Comparison of ENCODE assay signal across 32 cellular contexts in genomic region chr17:63290784-63291183, GRCh38.
DNase-seq lines count a peak whose midpoint lies in the region; ATAC-seq and TF ChIP-seq lines count a peak whose summit lies in the region.
"Had no signal": no experiment of that assay in that cellular context is flagged by ENCODE, and none has a peak within 500 bp of the region (broad histone marks: within the 10 kb centered on the region; RNA-seq: fewer than 3 reads in every experiment).

No MANE protein-coding gene starts in this region.

- no peaks in the 10 kb centered on the region for H3K27me3 ChIP-seq in GM23338 (ENCODE audit: insufficient read depth)
- H3K27me3 ChIP-seq: breast epithelium, gastroesophageal sphincter, right lobe of liver, stomach, thyroid gland had no signal

- no peak overlapping the region for H2AFZ ChIP-seq in GM23338

- no peaks in the 10 kb centered on the region for H3K36me3 ChIP-seq in GM23338 (ENCODE audit: insufficient read depth)
- H3K36me3 ChIP-seq: breast epithelium, gastroesophageal sphincter, right lobe of liver, thyroid gland, WERI-Rb-1 had no signal

- H3K4me3 ChIP-seq in GM23338: peak overlapping the region; percentile 18
- H3K4me3 ChIP-seq: breast epithelium, gastroesophageal sphincter, lung, right lobe of liver, stomach, thyroid gland had no signal

- 0 out of 2 replicates have a peak, but pooled peaks cover 5% of the 10 kb centered on the region for H3K9me2 ChIP-seq in GM23338 (ENCODE audit: insufficient read depth)

- no peaks in the 10 kb centered on the region for H3K79me2 ChIP-seq in GM23338 (replicated peaks; ENCODE audit: insufficient read depth)

- POLR2A ChIA-PET in WTC11 (lab: Charles Lee): interaction anchor here (0.7 kb wide), 1 partner anchor 91 kb away, joined by 3 read pairs; no protein-coding TSS in a partner anchor

- ATAC-seq in GM23338 (no peak), WTC11 (peak; percentile 30), HG03196 (IDR thresholded peaks at IDR 0.05; ENCODE audit: unreplicated experiment) (no peak)
- ATAC-seq: gastroesophageal sphincter; naive thymus-derived CD8-positive, alpha-beta T cell; Panc1; right lobe of liver had no signal

- CTCF ChIA-PET in WTC11 (lab: Charles Lee): no interaction called here

- H3K27me3 Mint-ChIP-seq in GM23338 (ENCODE audit: insufficient read depth, low read depth, poor library complexity) (no peaks in the 10 kb centered on the region), WTC11 (ENCODE audit: low read depth) (peaks cover 8% of the 10 kb centered on the region), chondrocyte (ENCODE audit: low read depth) (no peaks in the 10 kb centered on the region)
- H3K27me3 Mint-ChIP-seq: activated naive CD8-positive, alpha-beta T cell; naive thymus-derived CD8-positive, alpha-beta T cell; progenitor cell of endocrine pancreas had no signal

- peak; percentile 2 for DNase-seq in COR-L47 (lab: John Stamatoyannopoulos, UW)
- DNase-seq in GM23338 (ENCODE audit: low spot score): no peak
- peak; percentile 38 for DNase-seq in LoVo (ENCODE audit: low spot score)
- DNase-seq in WTC11 (ENCODE audit: low spot score): no peak
- no peak for DNase-seq in chondrocyte (ENCODE audit: low spot score)
- no peak for DNase-seq in HPDE6-E6E7 (ENCODE audit: extremely low spot score)
- DNase-seq: ACHN; activated CD4-positive, alpha-beta T cell treated with anti-CD3 and anti-CD28 coated beads for 48 hours; activated CD8-positive, alpha-beta memory T cell treated with anti-CD3 and anti-CD28 coated beads for 24 hours; activated effector memory CD4-positive, alpha-beta T cell treated with anti-CD3 and anti-CD28 coated beads, Interleukin-2, amount 50 U/mL, for 16 hours; anterior cingulate cortex; CD8-positive, alpha-beta memory T cell; naive thymus-derived CD8-positive, alpha-beta T cell; NCI-H1436; NCI-H446 treated with DMSO at 0.1 percent for 48 hours; NK-92 treated with Interleukin-12 subunit alpha and Interleukin-12 subunit beta, amount 100 ng/mL, for 24 hours; right lobe of liver; SHP77; stimulated activated CD4-positive, alpha-beta T cell treated with anti-CD3 and anti-CD28 coated beads, Interleukin-12 subunit alpha, Interleukin-12 subunit beta, amount 100 ng/mL, for 4 hours; stimulated activated CD4-positive, alpha-beta T cell treated with anti-CD3 and anti-CD28 coated beads, Interleukin-2, amount 100 ng/mL, for 48 hours; stomach; T-helper 9 cell; thyroid gland; WERI-Rb-1 had no signal

- H4K20me1 ChIP-seq in GM23338 (replicated peaks; ENCODE audit: insufficient read depth): no peaks in the 10 kb centered on the region

- no peaks in the 10 kb centered on the region for H3F3A ChIP-seq in GM23338 (replicated peaks; ENCODE audit: low read depth)

- H3K36me3 Mint-ChIP-seq in GM23338 (ENCODE audit: low read depth): peaks cover 12% of the 10 kb centered on the region; the same call in 2 of the 3 replicates
- H3K36me3 Mint-ChIP-seq in WTC11: peaks cover 16% of the 10 kb centered on the region
- peaks cover 12% of the 10 kb centered on the region for H3K36me3 Mint-ChIP-seq in chondrocyte (ENCODE audit: low read depth)

- H3K4me1 Mint-ChIP-seq in GM23338: peaks cover 30% of the 10 kb centered on the region
- H3K4me1 Mint-ChIP-seq in WTC11: peaks cover 42% of the 10 kb centered on the region
- H3K4me1 Mint-ChIP-seq in chondrocyte (ENCODE audit: low read depth): peaks cover 61% of the 10 kb centered on the region
- H3K4me1 Mint-ChIP-seq: B cell; CD8-positive, alpha-beta memory T cell had no signal

- peak overlapping the region; percentile 60 for H3K4me2 ChIP-seq in GM23338

- peaks cover 16% of the 10 kb centered on the region; the same call in 2 of the 3 replicates for H3K9me3 Mint-ChIP-seq in GM23338
- peaks cover 19% of the 10 kb centered on the region for H3K9me3 Mint-ChIP-seq in WTC11
- peaks cover 13% of the 10 kb centered on the region for H3K9me3 Mint-ChIP-seq in chondrocyte (ENCODE audit: low read depth)

- 0 out of 2 replicates have a peak overlapping the region, but pooled peaks have one; percentile 5 for H3K27ac Mint-ChIP-seq in GM23338
- H3K27ac Mint-ChIP-seq in WTC11: no peak overlapping the region
- H3K27ac Mint-ChIP-seq in chondrocyte (ENCODE audit: unreplicated experiment): no peak overlapping the region
- H3K27ac Mint-ChIP-seq: activated naive CD8-positive, alpha-beta T cell; B cell; CD8-positive, alpha-beta memory T cell; naive thymus-derived CD8-positive, alpha-beta T cell; progenitor cell of endocrine pancreas had no signal

- H3K4me3 Mint-ChIP-seq in GM23338 (peak overlapping the region; percentile 16; the same call in 1 of the 3 replicates), WTC11 (no peak overlapping the region), chondrocyte (ENCODE audit: unreplicated experiment) (no peak overlapping the region)
- H3K4me3 Mint-ChIP-seq: activated naive CD8-positive, alpha-beta T cell; B cell; CD8-positive, alpha-beta memory T cell; naive thymus-derived CD8-positive, alpha-beta T cell had no signal

- no peak overlapping the region for H3K27ac ChIP-seq in GM23338 (ENCODE audit: low read depth)
- H3K27ac ChIP-seq: breast epithelium, gastroesophageal sphincter, right lobe of liver, stomach, thyroid gland, WERI-Rb-1 had no signal

- no peak for TF ChIP-seq CTCF in GM23338 (conservative IDR thresholded peaks at IDR 0.05; ENCODE audit: low read depth in 2 of 2)
- no peak for TF ChIP-seq CTCF in WTC11 (IDR thresholded peaks at IDR 0.05)
- no peak for TF ChIP-seq CTCF in chondrocyte (IDR thresholded peaks at IDR 0.05)

- H3K4me1 ChIP-seq in GM23338 (ENCODE audit: insufficient read depth): peaks cover 38% of the 10 kb centered on the region
- H3K4me1 ChIP-seq: breast epithelium, right lobe of liver had no signal

TF ChIP-seq in GM23338, 12 proteins besides CTCF, POLR2A, EP300 and RAD21:
- TF ChIP-seq NANOG (IDR thresholded peaks at IDR 0.05; ENCODE audit: borderline replicate concordance) (peak; percentile 68), CREB1 (CRISPR knock-in tag; IDR thresholded peaks at IDR 0.05; ENCODE audit: low read depth) (no peak)

TF ChIP-seq in WTC11, 78 proteins besides CTCF, POLR2A, EP300 and RAD21 (continues in another document):
- TF ChIP-seq, protein P1, sequence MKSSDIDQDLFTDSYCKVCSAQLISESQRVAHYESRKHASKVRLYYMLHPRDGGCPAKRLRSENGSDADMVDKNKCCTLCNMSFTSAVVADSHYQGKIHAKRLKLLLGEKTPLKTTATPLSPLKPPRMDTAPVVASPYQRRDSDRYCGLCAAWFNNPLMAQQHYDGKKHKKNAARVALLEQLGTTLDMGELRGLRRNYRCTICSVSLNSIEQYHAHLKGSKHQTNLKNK (CRISPR knock-in tag; IDR thresholded peaks at IDR 0.05): no peak
- TF ChIP-seq GTF2I (CRISPR knock-in tag; conservative IDR thresholded peaks at IDR 0.05) (no peak), RELA (CRISPR knock-in tag; IDR thresholded peaks at IDR 0.05; ENCODE audit: borderline replicate concordance) (no peak), ELF4 (CRISPR knock-in tag; IDR thresholded peaks at IDR 0.05; ENCODE audit: low read depth) (no peak), ZNF671 (CRISPR knock-in tag; IDR thresholded peaks at IDR 0.05) (no peak)
- TF ChIP-seq, protein P2, sequence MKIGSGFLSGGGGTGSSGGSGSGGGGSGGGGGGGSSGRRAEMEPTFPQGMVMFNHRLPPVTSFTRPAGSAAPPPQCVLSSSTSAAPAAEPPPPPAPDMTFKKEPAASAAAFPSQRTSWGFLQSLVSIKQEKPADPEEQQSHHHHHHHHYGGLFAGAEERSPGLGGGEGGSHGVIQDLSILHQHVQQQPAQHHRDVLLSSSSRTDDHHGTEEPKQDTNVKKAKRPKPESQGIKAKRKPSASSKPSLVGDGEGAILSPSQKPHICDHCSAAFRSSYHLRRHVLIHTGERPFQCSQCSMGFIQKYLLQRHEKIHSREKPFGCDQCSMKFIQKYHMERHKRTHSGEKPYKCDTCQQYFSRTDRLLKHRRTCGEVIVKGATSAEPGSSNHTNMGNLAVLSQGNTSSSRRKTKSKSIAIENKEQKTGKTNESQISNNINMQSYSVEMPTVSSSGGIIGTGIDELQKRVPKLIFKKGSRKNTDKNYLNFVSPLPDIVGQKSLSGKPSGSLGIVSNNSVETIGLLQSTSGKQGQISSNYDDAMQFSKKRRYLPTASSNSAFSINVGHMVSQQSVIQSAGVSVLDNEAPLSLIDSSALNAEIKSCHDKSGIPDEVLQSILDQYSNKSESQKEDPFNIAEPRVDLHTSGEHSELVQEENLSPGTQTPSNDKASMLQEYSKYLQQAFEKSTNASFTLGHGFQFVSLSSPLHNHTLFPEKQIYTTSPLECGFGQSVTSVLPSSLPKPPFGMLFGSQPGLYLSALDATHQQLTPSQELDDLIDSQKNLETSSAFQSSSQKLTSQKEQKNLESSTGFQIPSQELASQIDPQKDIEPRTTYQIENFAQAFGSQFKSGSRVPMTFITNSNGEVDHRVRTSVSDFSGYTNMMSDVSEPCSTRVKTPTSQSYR (CRISPR knock-in tag; IDR thresholded peaks at IDR 0.05): no peak
- TF ChIP-seq, protein P3, sequence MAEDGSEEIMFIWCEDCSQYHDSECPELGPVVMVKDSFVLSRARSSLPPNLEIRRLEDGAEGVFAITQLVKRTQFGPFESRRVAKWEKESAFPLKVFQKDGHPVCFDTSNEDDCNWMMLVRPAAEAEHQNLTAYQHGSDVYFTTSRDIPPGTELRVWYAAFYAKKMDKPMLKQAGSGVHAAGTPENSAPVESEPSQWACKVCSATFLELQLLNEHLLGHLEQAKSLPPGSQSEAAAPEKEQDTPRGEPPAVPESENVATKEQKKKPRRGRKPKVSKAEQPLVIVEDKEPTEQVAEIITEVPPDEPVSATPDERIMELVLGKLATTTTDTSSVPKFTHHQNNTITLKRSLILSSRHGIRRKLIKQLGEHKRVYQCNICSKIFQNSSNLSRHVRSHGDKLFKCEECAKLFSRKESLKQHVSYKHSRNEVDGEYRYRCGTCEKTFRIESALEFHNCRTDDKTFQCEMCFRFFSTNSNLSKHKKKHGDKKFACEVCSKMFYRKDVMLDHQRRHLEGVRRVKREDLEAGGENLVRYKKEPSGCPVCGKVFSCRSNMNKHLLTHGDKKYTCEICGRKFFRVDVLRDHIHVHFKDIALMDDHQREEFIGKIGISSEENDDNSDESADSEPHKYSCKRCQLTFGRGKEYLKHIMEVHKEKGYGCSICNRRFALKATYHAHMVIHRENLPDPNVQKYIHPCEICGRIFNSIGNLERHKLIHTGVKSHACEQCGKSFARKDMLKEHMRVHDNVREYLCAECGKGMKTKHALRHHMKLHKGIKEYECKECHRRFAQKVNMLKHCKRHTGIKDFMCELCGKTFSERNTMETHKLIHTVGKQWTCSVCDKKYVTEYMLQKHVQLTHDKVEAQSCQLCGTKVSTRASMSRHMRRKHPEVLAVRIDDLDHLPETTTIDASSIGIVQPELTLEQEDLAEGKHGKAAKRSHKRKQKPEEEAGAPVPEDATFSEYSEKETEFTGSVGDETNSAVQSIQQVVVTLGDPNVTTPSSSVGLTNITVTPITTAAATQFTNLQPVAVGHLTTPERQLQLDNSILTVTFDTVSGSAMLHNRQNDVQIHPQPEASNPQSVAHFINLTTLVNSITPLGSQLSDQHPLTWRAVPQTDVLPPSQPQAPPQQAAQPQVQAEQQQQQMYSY (CRISPR knock-in tag; IDR thresholded peaks at IDR 0.05): no peak
- TF ChIP-seq, protein P4, sequence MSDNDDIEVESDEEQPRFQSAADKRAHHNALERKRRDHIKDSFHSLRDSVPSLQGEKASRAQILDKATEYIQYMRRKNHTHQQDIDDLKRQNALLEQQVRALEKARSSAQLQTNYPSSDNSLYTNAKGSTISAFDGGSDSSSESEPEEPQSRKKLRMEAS (CRISPR knock-in tag; IDR thresholded peaks at IDR 0.05): no peak

Comparison
In these comparisons a context has a peak if more than half of its experiments do, and no peak if none do; other contexts are left out.
1. DNase-seq: peak in COR-L47 (single experiment) and LoVo (single experiment); none in GM23338 (single experiment), WTC11 (single experiment), chondrocyte (single experiment) and HPDE6-E6E7 (single experiment).